Comparison of ENCODE assay signal across 21 cellular contexts in the genomic region with DNA sequence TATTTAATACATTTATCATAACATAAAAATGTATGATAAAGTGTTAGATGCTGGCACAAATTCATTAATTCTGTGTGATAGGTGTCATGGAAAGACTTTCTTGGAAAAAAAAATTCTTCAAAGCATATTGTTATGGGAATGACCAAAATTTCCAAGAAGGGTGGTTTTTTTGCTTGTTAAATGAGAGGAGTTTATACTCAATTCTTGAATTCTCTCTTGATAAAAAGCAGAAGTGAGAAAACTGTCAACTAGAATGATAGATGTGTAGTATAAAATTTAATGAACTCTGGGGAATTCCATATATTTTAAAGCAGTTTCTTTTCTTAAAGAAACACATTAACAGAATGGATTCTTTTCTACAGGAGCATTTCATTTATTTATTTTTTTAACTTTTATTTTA.
A peak's percentile ranks its signal among the peaks of the same experiment; 100 is the strongest.
DNase-seq lines count a peak whose midpoint lies in the region; ATAC-seq and TF ChIP-seq lines count a peak whose summit lies in the region.
"Had no signal": no experiment of that assay in that cellular context is flagged by ENCODE, and none has a peak within 500 bp of the region (broad histone marks: within the 10 kb centered on the region; RNA-seq: fewer than 3 reads in every experiment).

No MANE protein-coding gene starts in this region.

- CTCF ChIA-PET in WTC11 (lab: Charles Lee), result no interaction called here

- H3K9me3 Mint-ChIP-seq in WTC11, result peaks cover 20% of the 10 kb centered on the region
- H3K9me3 Mint-ChIP-seq: stimulated activated effector memory CD8-positive, alpha-beta T cell treated with anti-CD3 and anti-CD28 coated beads, Interleukin-12 subunit alpha, Interleukin-12 subunit beta, amount 100 ng/mL, for 72 hours had no signal

- ATAC-seq in GM18519 (IDR thresholded peaks at IDR 0.05; ENCODE audit: low FRiP score, unreplicated experiment) (peak; percentile 80), GM21717 (IDR thresholded peaks at IDR 0.05; ENCODE audit: unreplicated experiment) (peak; percentile 60), HG03103 (IDR thresholded peaks at IDR 0.05; ENCODE audit: low read depth, unreplicated experiment) (peak; percentile 52), WTC11 (no peak), body of pancreas (no peak)
- ATAC-seq: GM23338; left colon; stimulated activated effector memory CD8-positive, alpha-beta T cell treated with anti-CD3 and anti-CD28 coated beads, Interleukin-12 subunit alpha, Interleukin-12 subunit beta, amount 100 ng/mL, for 72 hours; upper lobe of right lung had no signal

- no peak overlapping the region for H3K4me3 Mint-ChIP-seq in WTC11
- H3K4me3 Mint-ChIP-seq: B cell; endodermal cell; GM23338; stimulated activated effector memory CD8-positive, alpha-beta T cell treated with anti-CD3 and anti-CD28 coated beads, Interleukin-12 subunit alpha, Interleukin-12 subunit beta, amount 100 ng/mL, for 72 hours had no signal

- POLR2A ChIA-PET in WTC11 (lab: Charles Lee), result no interaction called here

- H3K27me3 ChIP-seq in body of pancreas, result no peaks in the 10 kb centered on the region
- H3K27me3 ChIP-seq: ovary, upper lobe of right lung had no signal

- no peak for TF ChIP-seq POLR2A in body of pancreas (IDR thresholded peaks at IDR 0.05)

- no peaks in the 10 kb centered on the region for H3K36me3 ChIP-seq in body of pancreas (replicated peaks in 1 of 2; ENCODE audit: insufficient read depth in 1 of 2, low read depth in 2 of 2)
- H3K36me3 ChIP-seq: ovary, upper lobe of right lung had no signal

- H3K4me3 ChIP-seq in body of pancreas, result no peak overlapping the region
- H3K4me3 ChIP-seq: GM23338, ovary, upper lobe of right lung had no signal

- intact Hi-C loops in body of pancreas (cut with DNase I), result no loop called here

- TF ChIP-seq CTCF in WTC11 (IDR thresholded peaks at IDR 0.05), result no peak
- TF ChIP-seq CTCF in body of pancreas (IDR thresholded peaks at IDR 0.05), result no peak

- no peaks in the 10 kb centered on the region for H3K4me1 Mint-ChIP-seq in WTC11
- H3K4me1 Mint-ChIP-seq: B cell; endodermal cell; GM23338; stimulated activated effector memory CD8-positive, alpha-beta T cell treated with anti-CD3 and anti-CD28 coated beads, Interleukin-12 subunit alpha, Interleukin-12 subunit beta, amount 100 ng/mL, for 72 hours had no signal

- no peaks in the 10 kb centered on the region for H3K27me3 Mint-ChIP-seq in WTC11 (ENCODE audit: low read depth)
- H3K27me3 Mint-ChIP-seq: B cell had no signal

- DNase-seq in MV-4-11 (lab: John Stamatoyannopoulos, UW) (peak; percentile 42), WTC11 (ENCODE audit: low spot score) (no peak), occipital lobe (lab: John Stamatoyannopoulos, UW) (no peak), NCI-H1417 (lab: John Stamatoyannopoulos, UW) (no peak), body of pancreas (no peak)
- DNase-seq: activated T-cell treated with anti-CD3 and anti-CD28 coated beads, Interleukin-2, amount 50 U/mL, for 48 hours; central memory CD4-positive, alpha-beta T cell; endodermal cell; KBM-7; left colon; NCI-H1417 treated with DMSO at 0.1 percent for 48 hours; NCI-H446 treated with DMSO at 0.1 percent for 48 hours; ovary; upper lobe of right lung had no signal

- H3K36me3 Mint-ChIP-seq in WTC11, result peaks cover 5% of the 10 kb centered on the region; the same call in 1 of the 2 replicates
- H3K36me3 Mint-ChIP-seq: stimulated activated effector memory CD8-positive, alpha-beta T cell treated with anti-CD3 and anti-CD28 coated beads, Interleukin-12 subunit alpha, Interleukin-12 subunit beta, amount 100 ng/mL, for 72 hours had no signal

- no peak overlapping the region for H3K27ac Mint-ChIP-seq in WTC11
- H3K27ac Mint-ChIP-seq: B cell; endodermal cell; GM23338; stimulated activated effector memory CD8-positive, alpha-beta T cell treated with anti-CD3 and anti-CD28 coated beads, Interleukin-12 subunit alpha, Interleukin-12 subunit beta, amount 100 ng/mL, for 72 hours had no signal

- no peaks in the 10 kb centered on the region for H3K9me3 ChIP-seq in body of pancreas
- H3K9me3 ChIP-seq: ovary, upper lobe of right lung had no signal

- H3K27ac ChIP-seq in body of pancreas, result no peak overlapping the region
- H3K27ac ChIP-seq: HL-60, ovary, upper lobe of right lung had no signal

- H3K4me1 ChIP-seq in body of pancreas, result no peaks in the 10 kb centered on the region
- H3K4me1 ChIP-seq: upper lobe of right lung had no signal

TF ChIP-seq in WTC11, 78 proteins besides CTCF, POLR2A, EP300 and RAD21 (continues in another document):
- TF ChIP-seq, protein P1, sequence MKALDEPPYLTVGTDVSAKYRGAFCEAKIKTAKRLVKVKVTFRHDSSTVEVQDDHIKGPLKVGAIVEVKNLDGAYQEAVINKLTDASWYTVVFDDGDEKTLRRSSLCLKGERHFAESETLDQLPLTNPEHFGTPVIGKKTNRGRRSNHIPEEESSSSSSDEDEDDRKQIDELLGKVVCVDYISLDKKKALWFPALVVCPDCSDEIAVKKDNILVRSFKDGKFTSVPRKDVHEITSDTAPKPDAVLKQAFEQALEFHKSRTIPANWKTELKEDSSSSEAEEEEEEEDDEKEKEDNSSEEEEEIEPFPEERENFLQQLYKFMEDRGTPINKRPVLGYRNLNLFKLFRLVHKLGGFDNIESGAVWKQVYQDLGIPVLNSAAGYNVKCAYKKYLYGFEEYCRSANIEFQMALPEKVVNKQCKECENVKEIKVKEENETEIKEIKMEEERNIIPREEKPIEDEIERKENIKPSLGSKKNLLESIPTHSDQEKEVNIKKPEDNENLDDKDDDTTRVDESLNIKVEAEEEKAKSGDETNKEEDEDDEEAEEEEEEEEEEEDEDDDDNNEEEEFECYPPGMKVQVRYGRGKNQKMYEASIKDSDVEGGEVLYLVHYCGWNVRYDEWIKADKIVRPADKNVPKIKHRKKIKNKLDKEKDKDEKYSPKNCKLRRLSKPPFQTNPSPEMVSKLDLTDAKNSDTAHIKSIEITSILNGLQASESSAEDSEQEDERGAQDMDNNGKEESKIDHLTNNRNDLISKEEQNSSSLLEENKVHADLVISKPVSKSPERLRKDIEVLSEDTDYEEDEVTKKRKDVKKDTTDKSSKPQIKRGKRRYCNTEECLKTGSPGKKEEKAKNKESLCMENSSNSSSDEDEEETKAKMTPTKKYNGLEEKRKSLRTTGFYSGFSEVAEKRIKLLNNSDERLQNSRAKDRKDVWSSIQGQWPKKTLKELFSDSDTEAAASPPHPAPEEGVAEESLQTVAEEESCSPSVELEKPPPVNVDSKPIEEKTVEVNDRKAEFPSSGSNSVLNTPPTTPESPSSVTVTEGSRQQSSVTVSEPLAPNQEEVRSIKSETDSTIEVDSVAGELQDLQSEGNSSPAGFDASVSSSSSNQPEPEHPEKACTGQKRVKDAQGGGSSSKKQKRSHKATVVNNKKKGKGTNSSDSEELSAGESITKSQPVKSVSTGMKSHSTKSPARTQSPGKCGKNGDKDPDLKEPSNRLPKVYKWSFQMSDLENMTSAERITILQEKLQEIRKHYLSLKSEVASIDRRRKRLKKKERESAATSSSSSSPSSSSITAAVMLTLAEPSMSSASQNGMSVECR (CRISPR knock-in tag; IDR thresholded peaks at IDR 0.05; ENCODE audit: borderline replicate concordance), result no peak
- TF ChIP-seq CREM (CRISPR knock-in tag; IDR thresholded peaks at IDR 0.05) (no peak), ERG (CRISPR knock-in tag; IDR thresholded peaks at IDR 0.05) (no peak), ZNF138 (CRISPR knock-in tag; conservative IDR thresholded peaks at IDR 0.05) (no peak), TCF7 (CRISPR knock-in tag; IDR thresholded peaks at IDR 0.05; ENCODE audit: low read depth) (no peak), FOXK1 (CRISPR knock-in tag; IDR thresholded peaks at IDR 0.05) (no peak), ESRRA (CRISPR knock-in tag; IDR thresholded peaks at IDR 0.05; ENCODE audit: borderline replicate concordance) (no peak), ATF1 (CRISPR knock-in tag; IDR thresholded peaks at IDR 0.05) (no peak), ZNF317 (CRISPR knock-in tag; IDR thresholded peaks at IDR 0.05; ENCODE audit: borderline replicate concordance, low read depth) (no peak)
- TF ChIP-seq, protein P2, sequence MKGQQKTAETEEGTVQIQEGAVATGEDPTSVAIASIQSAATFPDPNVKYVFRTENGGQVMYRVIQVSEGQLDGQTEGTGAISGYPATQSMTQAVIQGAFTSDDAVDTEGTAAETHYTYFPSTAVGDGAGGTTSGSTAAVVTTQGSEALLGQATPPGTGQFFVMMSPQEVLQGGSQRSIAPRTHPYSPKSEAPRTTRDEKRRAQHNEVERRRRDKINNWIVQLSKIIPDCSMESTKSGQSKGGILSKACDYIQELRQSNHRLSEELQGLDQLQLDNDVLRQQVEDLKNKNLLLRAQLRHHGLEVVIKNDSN (CRISPR knock-in tag; IDR thresholded peaks at IDR 0.05), result no peak

Comparison
In these comparisons a context has a peak if more than half of its experiments do, and no peak if none do; other contexts are left out.
1. ATAC-seq: peak in GM18519 (single experiment), GM21717 (single experiment) and HG03103 (single experiment); none in WTC11 (single experiment) and body of pancreas (single experiment).